Comparison of ENCODE assay signal across 23 cellular contexts in genomic region chr10:106182542-106182941, GRCh38.
"Had no signal": no experiment of that assay in that cellular context is flagged by ENCODE, and none has a peak within 500 bp of the region (broad histone marks: within the 10 kb centered on the region; RNA-seq: fewer than 3 reads in every experiment).

No MANE protein-coding gene starts in this region.

- H3K27me3 Mint-ChIP-seq: activated CD4-positive, alpha-beta T cell treated with anti-CD3 and anti-CD28 coated beads, Interleukin-2, amount 10 ng/mL, durations not matched to agents 7 days and 5 days; activated CD8-positive, alpha-beta memory T cell treated with anti-CD3 and anti-CD28 coated beads, Interleukin-2, amount 10 ng/mL, durations not matched to agents 7 days and 5 days; activated CD8-positive, alpha-beta T cell treated with anti-CD3 and anti-CD28 coated beads for 36 hours had no signal

- H3K27me3 ChIP-seq: gastroesophageal sphincter, spleen, upper lobe of right lung had no signal

- H3K9me3 ChIP-seq: gastroesophageal sphincter, spleen, upper lobe of right lung had no signal

- H3K27ac ChIP-seq: gastroesophageal sphincter, spleen, upper lobe of right lung, WERI-Rb-1 had no signal

- DNase-seq: activated CD4-positive, alpha-beta T cell treated with anti-CD3 and anti-CD28 coated beads, Interleukin-2, amount 10 ng/mL, durations not matched to agents 7 days and 5 days; activated CD4-positive, CD25-positive, alpha-beta regulatory T cell treated with anti-CD3 and anti-CD28 coated beads, Interleukin-2, amount 50 U/mL, for 72 hours; activated CD8-positive, alpha-beta memory T cell treated with anti-CD3 and anti-CD28 coated beads, Interleukin-2, amount 10 ng/mL, durations not matched to agents 7 days and 5 days; activated CD8-positive, alpha-beta T cell treated with anti-CD3 and anti-CD28 coated beads for 36 hours; activated gamma-delta T cell; activated naive CD4-positive, alpha-beta T cell treated with anti-CD3 and anti-CD28 coated beads, Interleukin-2, amount 50 U/mL, for 16 hours; activated T-cell treated with anti-CD3 and anti-CD28 coated beads for 4 hours; anterior cingulate cortex; central memory CD4-positive, alpha-beta T cell; effector memory CD4-positive, alpha-beta T cell; head of caudate nucleus; left colon; naive thymus-derived CD4-positive, alpha-beta T cell; occipital lobe; spleen; stimulated activated CD4-positive, alpha-beta T cell treated with anti-CD3 and anti-CD28 coated beads, Interleukin-4, amount 100 ng/mL, for 1 hour; stimulated activated naive CD4-positive, alpha-beta T cell treated with Interleukin-2 at 50 U/mL for 16 hours; upper lobe of right lung; WERI-Rb-1 had no signal

- H3K4me3 ChIP-seq: gastroesophageal sphincter, lung, spleen, upper lobe of right lung had no signal

- ATAC-seq: activated CD8-positive, alpha-beta memory T cell treated with anti-CD3 and anti-CD28 coated beads, Interleukin-2, amount 10 ng/mL, durations not matched to agents 7 days and 5 days; activated CD8-positive, alpha-beta T cell treated with anti-CD3 and anti-CD28 coated beads for 36 hours; gastroesophageal sphincter; left colon; naive thymus-derived CD4-positive, alpha-beta T cell; upper lobe of right lung had no signal

- H3K27ac Mint-ChIP-seq: activated CD4-positive, alpha-beta T cell treated with anti-CD3 and anti-CD28 coated beads, Interleukin-2, amount 10 ng/mL, durations not matched to agents 7 days and 5 days; activated CD8-positive, alpha-beta memory T cell treated with anti-CD3 and anti-CD28 coated beads, Interleukin-2, amount 10 ng/mL, durations not matched to agents 7 days and 5 days; activated CD8-positive, alpha-beta T cell treated with anti-CD3 and anti-CD28 coated beads for 36 hours; naive thymus-derived CD4-positive, alpha-beta T cell had no signal

- H3K36me3 Mint-ChIP-seq: activated CD8-positive, alpha-beta memory T cell treated with anti-CD3 and anti-CD28 coated beads, Interleukin-2, amount 10 ng/mL, durations not matched to agents 7 days and 5 days; brain; naive thymus-derived CD4-positive, alpha-beta T cell had no signal

- H3K4me3 Mint-ChIP-seq: activated CD4-positive, alpha-beta T cell treated with anti-CD3 and anti-CD28 coated beads, Interleukin-2, amount 10 ng/mL, durations not matched to agents 7 days and 5 days; activated CD8-positive, alpha-beta memory T cell treated with anti-CD3 and anti-CD28 coated beads, Interleukin-2, amount 10 ng/mL, durations not matched to agents 7 days and 5 days; activated CD8-positive, alpha-beta T cell treated with anti-CD3 and anti-CD28 coated beads for 36 hours; naive thymus-derived CD4-positive, alpha-beta T cell; neural crest cell had no signal

- H3K9me3 Mint-ChIP-seq: activated CD4-positive, alpha-beta T cell treated with anti-CD3 and anti-CD28 coated beads, Interleukin-2, amount 10 ng/mL, durations not matched to agents 7 days and 5 days; activated CD8-positive, alpha-beta T cell treated with anti-CD3 and anti-CD28 coated beads for 36 hours; neural crest cell had no signal

- H3K4me1 ChIP-seq: gastroesophageal sphincter, spleen, upper lobe of right lung had no signal

- H3K4me1 Mint-ChIP-seq: activated CD4-positive, alpha-beta T cell treated with anti-CD3 and anti-CD28 coated beads, Interleukin-2, amount 10 ng/mL, durations not matched to agents 7 days and 5 days; activated CD8-positive, alpha-beta memory T cell treated with anti-CD3 and anti-CD28 coated beads, Interleukin-2, amount 10 ng/mL, durations not matched to agents 7 days and 5 days; naive thymus-derived CD4-positive, alpha-beta T cell had no signal

- H3K36me3 ChIP-seq: gastroesophageal sphincter, spleen, upper lobe of right lung, WERI-Rb-1 had no signal
